In the genomic region with DNA sequence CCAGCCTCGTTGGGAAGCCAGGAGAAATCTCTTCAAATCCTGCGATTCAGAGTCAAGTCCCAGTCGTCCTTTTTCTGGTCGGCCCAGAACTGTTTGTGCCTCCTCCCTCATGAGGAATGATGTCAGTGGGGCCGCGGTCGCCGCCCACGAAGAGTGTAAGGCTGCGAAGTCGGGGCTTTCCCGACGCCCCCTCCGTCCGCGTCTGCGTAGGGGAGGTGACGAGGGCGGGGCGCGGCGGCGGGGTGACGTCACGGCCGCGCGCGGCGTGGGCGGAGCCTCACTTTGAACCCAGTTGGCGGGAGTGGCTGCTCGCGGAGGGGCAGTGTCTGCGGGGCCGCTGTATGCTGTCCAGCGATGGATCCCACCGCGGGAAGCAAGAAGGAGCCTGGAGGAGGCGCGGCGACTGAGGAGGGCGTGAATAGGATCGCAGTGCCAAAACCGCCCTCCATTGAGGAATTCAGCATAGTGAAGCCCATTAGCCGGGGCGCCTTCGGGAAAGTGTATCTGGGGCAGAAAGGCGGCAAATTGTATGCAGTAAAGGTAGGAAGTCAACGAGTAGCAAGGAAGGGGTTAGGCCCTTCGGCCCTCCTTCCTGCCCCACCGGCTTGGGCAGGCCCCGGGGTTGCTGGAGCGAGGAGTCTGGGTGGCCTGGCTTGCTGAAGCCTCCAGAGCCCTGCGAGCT, we compare ENCODE assay signal across 8 cellular contexts. TPM values are rescaled to one million over a fixed set of nuclear protein-coding genes. Genes with fewer than 3 reads are reported as not detected.
DNase-seq lines count a peak whose midpoint lies in the region; ATAC-seq and TF ChIP-seq lines count a peak whose summit lies in the region.

A gene (plus strand): TSS at position 280 of the 682 bp plus-strand sequence. CDS start 75 bp downstream, at position 355.

- H3K36me3 ChIP-seq in H7 (replicated peaks; ENCODE audit: control insufficient read depth, insufficient read depth, low read length) (peaks cover 17% of the 10 kb centered on the region), Loucy (ENCODE audit: insufficient read depth, low read length) (peaks cover 13% of the 10 kb centered on the region; the same call in 1 of the 2 replicates), gastroesophageal sphincter (peaks cover 0 to 22% of the 10 kb centered on the region in 2 donors), neutrophil (peaks cover 17% of the 10 kb centered on the region)

- peaks cover 41% of the 10 kb centered on the region for H3K4me1 ChIP-seq in Loucy (ENCODE audit: insufficient read depth, low read length, poor library complexity, severe bottlenecking)
- peaks cover 0 to 56% (median 9%) of the 10 kb centered on the region in 3 donors for H3K4me1 ChIP-seq in gastroesophageal sphincter
- H3K4me1 ChIP-seq in neutrophil (ENCODE audit: control insufficient read depth in 1 of 2, insufficient read depth in 1 of 2, low read depth in 1 of 2, low read length in 1 of 2), result peaks cover 28 to 33% of the 10 kb centered on the region in 2 experiments

- no peaks in the 10 kb centered on the region for H3K27me3 Mint-ChIP-seq in activated naive CD4-positive, alpha-beta T cell treated with anti-CD3 and anti-CD28 coated beads, Interleukin-2, amount 10 ng/mL, durations not matched to agents 7 days and 5 days

- in situ Hi-C loops in SK-MEL-5 (cut with HindIII; ENCODE audit: low pct_unique_long_range_greater_than_20kb, low sequenced_read_pairs), result no loop called here

- peaks cover 52% of the 10 kb centered on the region for H3K4me1 Mint-ChIP-seq in activated naive CD4-positive, alpha-beta T cell treated with anti-CD3 and anti-CD28 coated beads, Interleukin-2, amount 10 ng/mL, durations not matched to agents 7 days and 5 days

- peak within 1 kb of the TSS; percentile 93 for H3K4me3 ChIP-seq in H7 (ENCODE audit: insufficient read depth, low read depth, low read length)
- peak within 1 kb of the TSS; percentile 98 for H3K4me3 ChIP-seq in Loucy (ENCODE audit: low read length, poor library complexity, severe bottlenecking)
- peak within 1 kb of the TSS; percentile 84 to 87 for H3K4me3 ChIP-seq in gastroesophageal sphincter
- peak within 1 kb of the TSS; percentile 86 to 92 for H3K4me3 ChIP-seq in neutrophil (ENCODE audit: low read depth in 1 of 2, low read length in 1 of 2)

- H3K4me3 Mint-ChIP-seq in activated naive CD4-positive, alpha-beta T cell treated with anti-CD3 and anti-CD28 coated beads, Interleukin-2, amount 10 ng/mL, durations not matched to agents 7 days and 5 days, result peak within 1 kb of the TSS; percentile 89

- peak within 1 kb of the TSS; percentile 91 for H2AFZ ChIP-seq in Loucy (ENCODE audit: low read length)

- no peaks in the 10 kb centered on the region for H3K9me2 ChIP-seq in Loucy (replicated peaks; ENCODE audit: low read depth, low read length)

- H3K9me3 Mint-ChIP-seq in activated naive CD4-positive, alpha-beta T cell treated with anti-CD3 and anti-CD28 coated beads, Interleukin-2, amount 10 ng/mL, durations not matched to agents 7 days and 5 days, result no peaks in the 10 kb centered on the region

- peaks cover 7% of the 10 kb centered on the region for H3F3A ChIP-seq in Loucy (ENCODE audit: low read depth)

- peak; percentile 95 for ATAC-seq in gastroesophageal sphincter

- H4K20me1 ChIP-seq in Loucy (ENCODE audit: insufficient read depth, low read length, poor library complexity, severe bottlenecking), result peaks cover 81% of the 10 kb centered on the region

- TF ChIP-seq EP300 in gastroesophageal sphincter (IDR thresholded peaks at IDR 0.05), result peak; percentile 17

- WGBS in gastroesophageal sphincter (ENCODE audit: low coverage in 1 of 2), 2 donors, result 0% methylated on average over 12 of the region's 55 CpGs; no CpG with 5 or more reads in 1 of the 2 donors

- TF ChIP-seq POLR2A in gastroesophageal sphincter (IDR thresholded peaks at IDR 0.05), result peak; percentile 85 to 92

- H3K27ac ChIP-seq in gastroesophageal sphincter, result peak within 1 kb of the TSS; percentile 96 to 100 (median 98)
- H3K27ac ChIP-seq in neutrophil, result peak within 1 kb of the TSS; percentile 99
- peak within 1 kb of the TSS; percentile 98 for H3K27ac ChIP-seq in substantia nigra (ENCODE audit: low read depth, low read length, poor library complexity, severe bottlenecking)

- H3K27ac Mint-ChIP-seq in activated naive CD4-positive, alpha-beta T cell treated with anti-CD3 and anti-CD28 coated beads, Interleukin-2, amount 10 ng/mL, durations not matched to agents 7 days and 5 days, result peak within 1 kb of the TSS; percentile 100

- TF ChIP-seq CTCF in Loucy (conservative IDR thresholded peaks at IDR 0.05; ENCODE audit: low read length) (no peak), gastroesophageal sphincter (IDR thresholded peaks at IDR 0.05) (no peak), neutrophil (IDR thresholded peaks at IDR 0.05) (no peak)

- DNase-seq in GM03348 (ENCODE audit: low spot score), result peak; percentile 98
- peak; percentile 94 for DNase-seq in H7
- DNase-seq in SK-MEL-5 (ENCODE audit: low read depth, low spot score), result peak; percentile 86
- DNase-seq in activated naive CD4-positive, alpha-beta T cell treated with anti-CD3 and anti-CD28 coated beads, Interleukin-2, amount 10 ng/mL, durations not matched to agents 7 days and 5 days, result peak; percentile 95
- peak; percentile 33 to 93 (median 82) for DNase-seq in substantia nigra (lab: John Stamatoyannopoulos, UW)

- peak within 1 kb of the TSS; percentile 92 for H3K9ac ChIP-seq in Loucy (ENCODE audit: low read depth, low read length, poor library complexity, severe bottlenecking)

- CTCF ChIA-PET in activated naive CD4-positive, alpha-beta T cell treated with anti-CD3 and anti-CD28 coated beads, Interleukin-2, amount 10 ng/mL, durations not matched to agents 7 days and 5 days (lab: Charles Lee), result interaction anchor here (0.7 to 2.0 kb wide), 2 partner anchors 14 to 265 kb away, joined by 3 to 4 read pairs; no protein-coding TSS in a partner anchor

- no peaks in the 10 kb centered on the region for H3K27me3 ChIP-seq in H7 (ENCODE audit: control insufficient read depth, insufficient read depth, low read length)
- H3K27me3 ChIP-seq in Loucy (ENCODE audit: insufficient read depth, low read length, poor library complexity, severe bottlenecking), result no peaks in the 10 kb centered on the region
- no peaks in the 10 kb centered on the region for H3K27me3 ChIP-seq in gastroesophageal sphincter
- no peaks in the 10 kb centered on the region for H3K27me3 ChIP-seq in neutrophil

- H3K9me3 ChIP-seq in Loucy (ENCODE audit: insufficient read depth, low read depth, low read length) (no peaks in the 10 kb centered on the region), gastroesophageal sphincter (no peaks in the 10 kb centered on the region), neutrophil (no peaks in the 10 kb centered on the region)

- H3K4me2 ChIP-seq in Loucy (ENCODE audit: low read depth, low read length, poor library complexity, severe bottlenecking), result peak within 1 kb of the TSS; percentile 91

- H3K79me2 ChIP-seq in Loucy (ENCODE audit: insufficient read depth, low read length), result peaks cover 89% of the 10 kb centered on the region

- H3K36me3 Mint-ChIP-seq in activated naive CD4-positive, alpha-beta T cell treated with anti-CD3 and anti-CD28 coated beads, Interleukin-2, amount 10 ng/mL, durations not matched to agents 7 days and 5 days, result peaks cover 39% of the 10 kb centered on the region

RNA-seq across cellular contexts. Expression of the gene that starts here (rescaled TPM):
- 53.4 and 73.2 TPM in 2 replicates for total RNA-seq in H7 (2014; rRNA removed; shearing (Covaris generic))
- 22.5 and 24.4 TPM in 2 replicates for total RNA-seq in SK-MEL-5 (2014; rRNA removed; shearing (Covaris generic))
- polyA plus RNA-seq in SK-MEL-5 (2015; cell fraction: cytosol; rRNA removed), result 14.7 and 17.9 TPM in 2 replicates
- polyA plus RNA-seq in SK-MEL-5 (2015; cell fraction: nucleus; rRNA removed), result 14.4 and 15.6 TPM in 2 replicates
- 1 to 10 TPM; 2.5 to 5.5 (median 4.7) TPM for total RNA-seq in gastroesophageal sphincter

Comparison
In these comparisons a context has a peak if more than half of its experiments do, and no peak if none do; other contexts are left out.
1. Peak in every context shown above with its lines: DNase-seq, ATAC-seq, H3K4me3 ChIP-seq and H3K27ac ChIP-seq.